In genomic region chr10:86389441-86390193, GRCh38 we compare ENCODE assay signal across 8 cellular contexts. TPM values are rescaled to one million over a fixed set of nuclear protein-coding genes. Genes with fewer than 3 reads are reported as not detected.
A peak's percentile ranks its signal among the peaks of the same experiment; 100 is the strongest.
DNase-seq lines count a peak whose midpoint lies in the region; ATAC-seq and TF ChIP-seq lines count a peak whose summit lies in the region.

No MANE protein-coding gene starts in this region.

- TF ChIP-seq CTCF in cardiac muscle cell (IDR thresholded peaks at IDR 0.05; ENCODE audit: low read depth, low read length): no peak

- peaks cover 13% of the 10 kb centered on the region for H3K4me1 Mint-ChIP-seq in activated CD4-positive, alpha-beta T cell treated with anti-CD3 and anti-CD28 coated beads for 36 hours
- peaks cover 2% of the 10 kb centered on the region for H3K4me1 Mint-ChIP-seq in activated CD4-positive, alpha-beta memory T cell treated with anti-CD3 and anti-CD28 coated beads, Interleukin-2, amount 10 ng/mL, durations not matched to agents 7 days and 5 days

- H3K27me3 Mint-ChIP-seq in activated CD4-positive, alpha-beta T cell treated with anti-CD3 and anti-CD28 coated beads for 36 hours: peaks cover 21% of the 10 kb centered on the region
- peaks cover 40% of the 10 kb centered on the region for H3K27me3 Mint-ChIP-seq in activated CD4-positive, alpha-beta memory T cell treated with anti-CD3 and anti-CD28 coated beads, Interleukin-2, amount 10 ng/mL, durations not matched to agents 7 days and 5 days

- no peaks in the 10 kb centered on the region for H3K4me1 ChIP-seq in cardiac muscle cell (ENCODE audit: low read depth)

- ATAC-seq in activated CD4-positive, alpha-beta T cell treated with anti-CD3 and anti-CD28 coated beads for 36 hours: peak; percentile 58
- peak; percentile 77 for ATAC-seq in HG02840 (IDR thresholded peaks at IDR 0.05; ENCODE audit: low FRiP score, unreplicated experiment)

- DNase-seq in activated CD4-positive, alpha-beta T cell treated with anti-CD3 and anti-CD28 coated beads for 36 hours: peak; percentile 41
- no peak for DNase-seq in activated CD4-positive, alpha-beta T cell treated with anti-CD3 and anti-CD28 coated beads for 4 hours
- no peak for DNase-seq in activated CD4-positive, alpha-beta memory T cell treated with anti-CD3 and anti-CD28 coated beads, Interleukin-2, amount 10 ng/mL, durations not matched to agents 7 days and 5 days
- peak; percentile 74 to 79 for DNase-seq in cardiac muscle cell (ENCODE audit: low read depth in 1 of 2, low spot score in 1 of 2)
- no peak for DNase-seq in skeletal muscle cell (ENCODE audit: low read depth)
- no peak for DNase-seq in DMS153 treated with DMSO at 0.1 percent for 48 hours (lab: John Stamatoyannopoulos, UW; ENCODE audit: unreplicated experiment)
- no peak for DNase-seq in activated gamma-delta T cell treated with Interleukin-2 at 50 U/mL for 16 hours

- H3K9me3 Mint-ChIP-seq in activated CD4-positive, alpha-beta T cell treated with anti-CD3 and anti-CD28 coated beads for 36 hours (ENCODE audit: low read depth): no peaks in the 10 kb centered on the region
- H3K9me3 Mint-ChIP-seq in activated CD4-positive, alpha-beta memory T cell treated with anti-CD3 and anti-CD28 coated beads, Interleukin-2, amount 10 ng/mL, durations not matched to agents 7 days and 5 days: no peaks in the 10 kb centered on the region

- H3K36me3 Mint-ChIP-seq in activated CD4-positive, alpha-beta T cell treated with anti-CD3 and anti-CD28 coated beads for 36 hours (ENCODE audit: low read depth): no peaks in the 10 kb centered on the region
- H3K36me3 Mint-ChIP-seq in activated CD4-positive, alpha-beta memory T cell treated with anti-CD3 and anti-CD28 coated beads, Interleukin-2, amount 10 ng/mL, durations not matched to agents 7 days and 5 days (ENCODE audit: low read depth): no peaks in the 10 kb centered on the region

- no peak overlapping the region for H3K27ac ChIP-seq in cardiac muscle cell

- no peaks in the 10 kb centered on the region for H3K36me3 ChIP-seq in cardiac muscle cell

- H3K4me3 Mint-ChIP-seq in activated CD4-positive, alpha-beta T cell treated with anti-CD3 and anti-CD28 coated beads for 36 hours: peak overlapping the region; percentile 64
- H3K4me3 Mint-ChIP-seq in activated CD4-positive, alpha-beta memory T cell treated with anti-CD3 and anti-CD28 coated beads, Interleukin-2, amount 10 ng/mL, durations not matched to agents 7 days and 5 days: peak overlapping the region; percentile 68

- POLR2A ChIA-PET in activated CD4-positive, alpha-beta T cell treated with anti-CD3 and anti-CD28 coated beads for 36 hours (lab: Charles Lee): interaction anchor here (0.6 kb wide), 2 partner anchors 15 to 364 kb away, joined by 3 to 4 read pairs; no protein-coding TSS in a partner anchor
- POLR2A ChIA-PET in activated CD4-positive, alpha-beta memory T cell treated with anti-CD3 and anti-CD28 coated beads, Interleukin-2, amount 10 ng/mL, durations not matched to agents 7 days and 5 days (lab: Charles Lee): no interaction called here

- intact Hi-C loops in activated CD4-positive, alpha-beta T cell treated with anti-CD3 and anti-CD28 coated beads for 36 hours (cut with DNase I, micrococcal nuclease): no loop called here

- CTCF ChIA-PET in activated CD4-positive, alpha-beta T cell treated with anti-CD3 and anti-CD28 coated beads for 36 hours (lab: Charles Lee): interaction anchor here (0.6 to 2.1 kb wide), 4 partner anchors 11 to 427 kb away, joined by 3 to 12 read pairs (median 4); no protein-coding TSS in a partner anchor
- CTCF ChIA-PET in activated CD4-positive, alpha-beta memory T cell treated with anti-CD3 and anti-CD28 coated beads, Interleukin-2, amount 10 ng/mL, durations not matched to agents 7 days and 5 days (lab: Charles Lee): interaction anchor here (0.9 to 2.5 kb wide), 2 partner anchors 10 to 11 kb away, joined by 4 to 11 read pairs; no protein-coding TSS in a partner anchor

- peak overlapping the region; percentile 24 for H3K4me3 ChIP-seq in cardiac muscle cell
- H3K4me3 ChIP-seq in skeletal muscle cell (ENCODE audit: low read depth, low read length): peak overlapping the region; percentile 38

- no peaks in the 10 kb centered on the region for H3K9me3 ChIP-seq in cardiac muscle cell (ENCODE audit: low read depth)

- H3K27ac Mint-ChIP-seq in activated CD4-positive, alpha-beta T cell treated with anti-CD3 and anti-CD28 coated beads for 36 hours: no peak overlapping the region
- no peak overlapping the region for H3K27ac Mint-ChIP-seq in activated CD4-positive, alpha-beta memory T cell treated with anti-CD3 and anti-CD28 coated beads, Interleukin-2, amount 10 ng/mL, durations not matched to agents 7 days and 5 days

- H3K27me3 ChIP-seq in cardiac muscle cell: peaks cover 23% of the 10 kb centered on the region

RNA-seq across cellular contexts. Expression of gene GRID1, which starts 23.0 kb away (rescaled TPM):
- total RNA-seq in activated CD4-positive, alpha-beta T cell treated with anti-CD3 and anti-CD28 coated beads for 36 hours: not detected
- total RNA-seq in activated CD4-positive, alpha-beta memory T cell treated with anti-CD3 and anti-CD28 coated beads, Interleukin-2, amount 10 ng/mL, durations not matched to agents 7 days and 5 days: not detected
- 1.5 and 2.3 TPM in 2 replicates for total RNA-seq in cardiac muscle cell
- 0.47 and 1.6 TPM in 2 replicates for polyA plus RNA-seq in cardiac muscle cell

Comparison
In these comparisons a context has a peak if more than half of its experiments do, and no peak if none do; other contexts are left out.
1. DNase-seq: peak in activated CD4-positive, alpha-beta T cell treated with anti-CD3 and anti-CD28 coated beads for 36 hours (single experiment) and cardiac muscle cell (2 of 2); none in activated CD4-positive, alpha-beta T cell treated with anti-CD3 and anti-CD28 coated beads for 4 hours (0 of 2), activated CD4-positive, alpha-beta memory T cell treated with anti-CD3 and anti-CD28 coated beads, Interleukin-2, amount 10 ng/mL, durations not matched to agents 7 days and 5 days (single experiment), skeletal muscle cell (single experiment), DMS153 treated with DMSO at 0.1 percent for 48 hours (single experiment) and activated gamma-delta T cell treated with Interleukin-2 at 50 U/mL for 16 hours (single experiment).